In genomic region chr5:83473344-83474169, GRCh38 we compare ENCODE assay signal across 8 cellular contexts. TPM values are rescaled to one million over a fixed set of nuclear protein-coding genes. Genes with fewer than 3 reads are reported as not detected.
DNase-seq lines count a peak whose midpoint lies in the region; ATAC-seq and TF ChIP-seq lines count a peak whose summit lies in the region.

No MANE protein-coding gene starts in this region.

- H2BK15ac ChIP-seq in IMR-90 (ENCODE audit: low read depth, low read length) = peak overlapping the region; percentile 48; the same call in 1 of the 3 replicates

- H3K14ac ChIP-seq in IMR-90 (replicated peaks; ENCODE audit: low read depth, low read length) = peak overlapping the region; percentile 93

- TF ChIP-seq POLR2A in IMR-90 (IDR thresholded peaks at IDR 0.05; ENCODE audit: low read depth, low read length) (no peak), ovary (IDR thresholded peaks at IDR 0.05) (no peak)

- H3K9me1 ChIP-seq in IMR-90 (ENCODE audit: insufficient read depth, low read length) = no peaks in the 10 kb centered on the region

- H4K5ac ChIP-seq in IMR-90 (ENCODE audit: low read depth, low read length) = no peak overlapping the region

- POLR2A ChIA-PET in IMR-90 (lab: Charles Lee; ENCODE audit: unreplicated experiment) = interaction anchor here (0.5 kb wide), 1 partner anchor 97 kb away, joined by 3 read pairs; no protein-coding TSS in a partner anchor

- H3K56ac ChIP-seq in IMR-90 (ENCODE audit: extremely low read depth, insufficient read depth, low read length) = peak overlapping the region; percentile 86; the same call in 1 of the 2 replicates

- peak overlapping the region; percentile 89 for H2AK9ac ChIP-seq in IMR-90 (replicated peaks; ENCODE audit: low read depth, low read length, poor library complexity)

- peaks cover under 1% of the 10 kb centered on the region for H3K27me3 ChIP-seq in IMR-90 (ENCODE audit: control insufficient read depth, insufficient read depth, low read length)
- no peaks in the 10 kb centered on the region for H3K27me3 ChIP-seq in ovary

- H3K79me1 ChIP-seq in IMR-90 (ENCODE audit: low read depth in 1 of 2, low read length in 2 of 2) = peaks cover 3 to 22% of the 10 kb centered on the region in 2 experiments; a peak in 3 of 4 replicates

- CTCF ChIA-PET in IMR-90 (lab: Yijun Ruan, JAX) = interaction anchor here (0.6 to 1.1 kb wide), 12 partner anchors 35 to 832 kb away, joined by 3 to 5 read pairs (median 3); no protein-coding TSS in a partner anchor

- H3K27ac ChIP-seq in IMR-90 (ENCODE audit: insufficient read depth, low read length) (peak overlapping the region; percentile 82), ovary (no peak overlapping the region)

- dilution Hi-C loops in IMR-90 (cut with HindIII; ENCODE audit: low sequenced_read_pairs, unreplicated experiment) = no loop called here

- peak overlapping the region; percentile 92 for H2AFZ ChIP-seq in IMR-90 (replicated peaks; ENCODE audit: low read length, poor library complexity)

- H3K18ac ChIP-seq in IMR-90 (ENCODE audit: low read depth, low read length) = no peak overlapping the region

- no CpG with 5 or more reads among the region's 42 CpGs for WGBS in IMR-90 (ENCODE audit: extremely low coverage in 2 of 2, insufficient read length in 1 of 2), 2 experiments
- WGBS in ovary, 3 donors = 0% methylated on average over 42 of the region's 42 CpGs

- H3K9ac ChIP-seq in IMR-90 (ENCODE audit: low read depth, low read length) = peak overlapping the region; percentile 86

- peak overlapping the region; percentile 93 for H3K23ac ChIP-seq in IMR-90 (ENCODE audit: low read depth, low read length)

- H3K4me1 ChIP-seq in IMR-90 (ENCODE audit: control insufficient read depth, insufficient read depth, low read length) = peaks cover 3% of the 10 kb centered on the region
- H3K4me1 ChIP-seq in ovary (ENCODE audit: insufficient read depth) = peaks cover 5% of the 10 kb centered on the region

- H3K36me3 ChIP-seq in IMR-90 (ENCODE audit: control insufficient read depth, insufficient read depth, low read length) = no peaks in the 10 kb centered on the region
- H3K36me3 ChIP-seq in ovary = no peaks in the 10 kb centered on the region

- peak overlapping the region; percentile 75 for H3K4ac ChIP-seq in IMR-90 (ENCODE audit: low read depth, low read length)

- TF ChIP-seq CTCF in IMR-90 (conservative IDR thresholded peaks at IDR 0.05; ENCODE audit: low read depth, low read length) (peak; percentile 92), ovary (IDR thresholded peaks at IDR 0.05) (peak; percentile 31 to 60 (median 56))

- peak; percentile 66 for DNase-seq in GDM1 (lab: John Stamatoyannopoulos, UW)
- DNase-seq in IMR-90 = peak; percentile 98
- DNase-seq in RPMI8226 = peak; percentile 65
- DNase-seq in amygdala (lab: John Stamatoyannopoulos, UW) = peak; percentile 23 to 92 (median 76)
- peak; percentile 92 for DNase-seq in left cardiac atrium
- peak; percentile 34 to 88 (median 82) for DNase-seq in ovary
- DNase-seq in HT-29 (ENCODE audit: low spot score) = no peak

- ATAC-seq in GM21737 (IDR thresholded peaks at IDR 0.05; ENCODE audit: unreplicated experiment) (peak; percentile 59), IMR-90 (ENCODE audit: low read depth) (peak; percentile 78), left cardiac atrium (peak; percentile 83 to 86)

- H3K4me3 ChIP-seq in IMR-90 (ENCODE audit: insufficient read depth, low read depth, low read length) = peak overlapping the region; percentile 56
- H3K4me3 ChIP-seq in ovary = peak overlapping the region; percentile 32

- H2BK20ac ChIP-seq in IMR-90 (ENCODE audit: low read depth, low read length) = peak overlapping the region; percentile 66

- peak overlapping the region; percentile 83 to 88; a peak in 2 of 4 replicates for H4K8ac ChIP-seq in IMR-90 (ENCODE audit: low read depth in 2 of 2, low read length in 2 of 2)

- H4K20me1 ChIP-seq in IMR-90 (ENCODE audit: insufficient read depth, low read length) = 0 out of 2 replicates have a peak, but pooled peaks cover 4% of the 10 kb centered on the region

- peak overlapping the region; percentile 88 for H2BK120ac ChIP-seq in IMR-90 (ENCODE audit: low read depth, low read length)

- in situ Hi-C loops in IMR-90 (cut with MboI; ENCODE audit: low sequenced_read_pairs) = loop anchor here (10.0 kb wide), 2 partner anchors 1119 to 1159 kb away; no protein-coding TSS in a partner anchor

- intact Hi-C loops in IMR-90 (cut with micrococcal nuclease) (loop anchor here (1.0 to 5.0 kb wide), 11 partner anchors 41 to 1161 kb away; partner anchors contain the start of genes TMEM167A and XRCC4), left cardiac atrium (cut with DNase I) (no loop called here), ovary (cut with DNase I) (no loop called here)

- peak overlapping the region; percentile 72 for H2AK5ac ChIP-seq in IMR-90 (ENCODE audit: low read depth, low read length)

- peak; percentile 85 for TF ChIP-seq RAD21 in IMR-90 (IDR thresholded peaks at IDR 0.05; ENCODE audit: low read length)

- peak overlapping the region; percentile 84 for H2BK5ac ChIP-seq in IMR-90 (ENCODE audit: low read depth, low read length, poor library complexity, severe bottlenecking)

- H3K9me3 ChIP-seq in IMR-90 (ENCODE audit: control insufficient read depth, insufficient read depth, low read length) (no peaks in the 10 kb centered on the region), ovary (no peaks in the 10 kb centered on the region)

- no peak for TF ChIP-seq EP300 in ovary (IDR thresholded peaks at IDR 0.05)

- no TSS peak for BruUV-seq in IMR-90 (replicated peaks; lab: Mats Ljungman, UMichigan)

- H3K4me2 ChIP-seq in IMR-90 (ENCODE audit: low read depth, low read length) = peak overlapping the region; percentile 90

- peak overlapping the region; percentile 92 for H4K91ac ChIP-seq in IMR-90 (ENCODE audit: insufficient read depth, low read depth, low read length)

TF ChIP-seq in IMR-90, 13 proteins besides CTCF, POLR2A, EP300 and RAD21:
- TF ChIP-seq ELK1 (IDR thresholded peaks at IDR 0.05; ENCODE audit: borderline replicate concordance, low read depth, low read length) (no peak), NFE2L2 (IDR thresholded peaks at IDR 0.05; ENCODE audit: low read depth, low read length) (no peak), MXI1 (IDR thresholded peaks at IDR 0.05; ENCODE audit: borderline replicate concordance, low read depth, low read length) (peak; percentile 88; the same call in 1 of the 2 replicates), SMC3 (IDR thresholded peaks at IDR 0.05; ENCODE audit: low read depth, low read length) (peak; percentile 59), USF2 (IDR thresholded peaks at IDR 0.05; ENCODE audit: low read depth, low read length) (no peak), CEBPB (IDR thresholded peaks at IDR 0.05; ENCODE audit: low read depth, low read length) (peak; percentile 59), BHLHE40 (IDR thresholded peaks at IDR 0.05; ENCODE audit: low read depth, low read length) (peak; percentile 90), CHD1 (IDR thresholded peaks at IDR 0.05; ENCODE audit: low read depth, low read length) (no peak), MAZ (IDR thresholded peaks at IDR 0.05; ENCODE audit: borderline replicate concordance, low read depth, low read length) (peak; percentile 99)

RNA-seq across cellular contexts. Expression of gene VCAN, which starts 2.0 kb away (rescaled TPM):
- total RNA-seq in IMR-90 (2012; rRNA removed) (158 and 159 TPM in 2 replicates), left cardiac atrium (100 to 1,000 TPM in 1 of 2 donors, 10 to 100 TPM in 1; 94.1 to 195 TPM), ovary (10 to 100 TPM in 3 of 7 donors, 1 to 10 TPM in 4; 2.2 to 17.4 (median 7.3) TPM)
- polyA plus RNA-seq in IMR-90 (2012; rRNA removed) (45.3 and 47.5 TPM in 2 replicates), ovary (10 to 100 TPM in 1 of 2 donors, 1 to 10 TPM in 1; 5.5 to 21.3 TPM)
- 20.7 and 25.5 TPM in 2 replicates for polyA plus RNA-seq in IMR-90 (2012; cell fraction: cytosol; rRNA removed)
- polyA plus RNA-seq in IMR-90 (2012; cell fraction: nucleus; rRNA removed; ENCODE audit: low replicate concordance) = 17.1 and 53.0 TPM in 2 replicates
- not detected in 2 replicates for total RNA-seq in HT-29 (2014; rRNA removed; shearing (Covaris generic))
